ENCODE assay signal across 8 cellular contexts in genomic region chr9:19408316-19408692, GRCh38. TPM values are rescaled to one million over a fixed set of nuclear protein-coding genes. Genes with fewer than 3 reads are reported as not detected.
DNase-seq lines count a peak whose midpoint lies in the region; ATAC-seq, FAIRE-seq and TF ChIP-seq lines count a peak whose summit lies in the region.

No MANE protein-coding gene starts in this region.

- H3K4me1 ChIP-seq in psoas muscle: peaks cover 4% of the 10 kb centered on the region

- intact Hi-C loops in Right ventricle myocardium superior (cut with DNase I) (no loop called here), psoas muscle (cut with DNase I) (loop anchor here in 1 of 2 donors (1.0 kb wide), 1 partner anchor 28 kb away; the partner anchor contains the start of gene RPS6)

- no peaks in the 10 kb centered on the region for H3K27me3 Mint-ChIP-seq in activated T-cell treated with anti-CD3 and anti-CD28 coated beads, Interleukin-2, amount 50 U/mL, for 4 hours (ENCODE audit: low read depth)

- 0 to 1% (median 0%) methylated on average over 20 of the region's 20 CpGs for WGBS in psoas muscle, 3 donors

- no peaks in the 10 kb centered on the region for H3K27me3 ChIP-seq in psoas muscle (ENCODE audit: insufficient read depth in 3 of 3, low read length in 2 of 3)

- no peak for FAIRE-seq in H54 (lab: Jason Lieb, UNC)

- peak overlapping the region; percentile 94 for H3K4me3 Mint-ChIP-seq in activated T-cell treated with anti-CD3 and anti-CD28 coated beads, Interleukin-2, amount 50 U/mL, for 4 hours

- peaks cover 8% of the 10 kb centered on the region for H3K9me3 Mint-ChIP-seq in activated T-cell treated with anti-CD3 and anti-CD28 coated beads, Interleukin-2, amount 50 U/mL, for 4 hours

- TF ChIP-seq POLR2A in H54 (IDR thresholded peaks at IDR 0.05; ENCODE audit: low read depth, low read length): no peak

- H3K4me3 ChIP-seq in psoas muscle: peak overlapping the region; percentile 88

- ATAC-seq in GM18867 (IDR thresholded peaks at IDR 0.05; ENCODE audit: unreplicated experiment): peak; percentile 1
- ATAC-seq in HG03135 (IDR thresholded peaks at IDR 0.05; ENCODE audit: unreplicated experiment): peak; percentile 10
- peak in 1 of 2 donors; percentile 5 for ATAC-seq in activated T-cell treated with anti-CD3 and anti-CD28 coated beads, Interleukin-2, amount 50 U/mL, for 4 hours
- peak; percentile 55 for ATAC-seq in Right ventricle myocardium superior (ENCODE audit: poor library complexity)
- peak; percentile 50 to 66 (median 53) for ATAC-seq in psoas muscle

- H3K4me1 Mint-ChIP-seq in activated T-cell treated with anti-CD3 and anti-CD28 coated beads, Interleukin-2, amount 50 U/mL, for 4 hours (ENCODE audit: low read depth): peaks cover 10% of the 10 kb centered on the region

- H3K36me3 ChIP-seq in psoas muscle (ENCODE audit: insufficient read depth in 1 of 2, low read depth in 1 of 2): no peaks in the 10 kb centered on the region

- no peaks in the 10 kb centered on the region for H3K36me3 Mint-ChIP-seq in activated T-cell treated with anti-CD3 and anti-CD28 coated beads, Interleukin-2, amount 50 U/mL, for 4 hours (ENCODE audit: insufficient read depth)

- TF ChIP-seq CTCF in psoas muscle (IDR thresholded peaks at IDR 0.05): no peak

- H3K27ac ChIP-seq in psoas muscle: peak overlapping the region; percentile 73

- H3K9me3 ChIP-seq in psoas muscle: no peaks in the 10 kb centered on the region

- no peak for DNase-seq in activated T-cell treated with anti-CD3 and anti-CD28 coated beads, Interleukin-2, amount 50 U/mL, for 4 hours
- DNase-seq in Right ventricle myocardium superior (peak; percentile 83), psoas muscle (peak; percentile 56 to 83), kidney glomerular epithelial cell (lab: John Stamatoyannopoulos, UW) (no peak), H54 (ENCODE audit: insufficient read length, low spot score) (no peak), superior temporal gyrus (ENCODE audit: extremely low spot score) (no peak)

RNA-seq across cellular contexts. Expression of gene ACER2, which starts 0.5 kb away (rescaled TPM):
- under 1 TPM; 0.65 to 0.87 (median 0.76) TPM for total RNA-seq in activated T-cell treated with anti-CD3 and anti-CD28 coated beads, Interleukin-2, amount 50 U/mL, for 4 hours
- 3.4 TPM for total RNA-seq in Right ventricle myocardium superior
- 1 to 10 TPM; 1.3 to 2.4 (median 1.6) TPM for total RNA-seq in psoas muscle
- polyA plus RNA-seq in psoas muscle: 1 to 10 TPM in 1 of 3 donors, under 1 TPM in 2; 0.37 to 1.4 (median 0.52) TPM

RNA-seq across cellular contexts. Expression of gene RPS6, which starts 28.3 kb away (rescaled TPM):
- 1,000 to 10,000 TPM; 3,044 to 3,307 (median 3,093) TPM for total RNA-seq in activated T-cell treated with anti-CD3 and anti-CD28 coated beads, Interleukin-2, amount 50 U/mL, for 4 hours
- total RNA-seq in Right ventricle myocardium superior (866 TPM), psoas muscle (1,000 to 10,000 TPM in 1 of 4 donors, 100 to 1,000 TPM in 3; 797 to 1,094 (median 945) TPM)
- polyA plus RNA-seq in psoas muscle: 1,000 to 10,000 TPM; 1,121 to 2,172 (median 1,478) TPM

Comparison
In these comparisons a context has a peak if more than half of its experiments do, and no peak if none do; other contexts are left out.
1. DNase-seq: peak in Right ventricle myocardium superior (single experiment) and psoas muscle (2 of 2); none in activated T-cell treated with anti-CD3 and anti-CD28 coated beads, Interleukin-2, amount 50 U/mL, for 4 hours (single experiment), kidney glomerular epithelial cell (single experiment), H54 (single experiment) and superior temporal gyrus (single experiment).